22 cellular contexts compared by ENCODE assay signal in genomic region chr1:25110480-25110879, GRCh38.
"Had no signal": no experiment of that assay in that cellular context is flagged by ENCODE, and none has a peak within 500 bp of the region (broad histone marks: within the 10 kb centered on the region; RNA-seq: fewer than 3 reads in every experiment).

No MANE protein-coding gene starts in this region.

- FAIRE-seq: islet of Langerhans, pancreas, small intestine, urothelium cell line had no signal

- H3K27me3 ChIP-seq: pancreas, thyroid gland had no signal

- DNase-seq: cortex of kidney; dorsolateral prefrontal cortex; effector CD8-positive, alpha-beta T cell; foreskin melanocyte; heart left ventricle; hippocampal formation; kidney glomerular epithelial cell; mucosa of descending colon; natural killer cell; nucleus accumbens; pancreas; right cardiac atrium; small intestine; stimulated activated CD4-positive, alpha-beta T cell treated with anti-CD3 and anti-CD28 coated beads, Interleukin-12 subunit alpha, Interleukin-12 subunit beta, amount 100 ng/mL, for 4 hours; stimulated activated naive CD8-positive, alpha-beta T cell treated with anti-CD3 and anti-CD28 coated beads, Interleukin-15, Interleukin-2, amounts not matched to agents 100 U/mL and 50 U/mL, for 24 hours; thyroid gland had no signal

- H3K4me1 ChIP-seq: heart left ventricle, pancreas, suprapubic skin, thyroid gland had no signal

- H3K27ac ChIP-seq: dorsolateral prefrontal cortex, pancreas, suprapubic skin, thyroid gland had no signal

- H3K4me3 ChIP-seq: dorsolateral prefrontal cortex, heart left ventricle, mucosa of descending colon, pancreas, suprapubic skin, thyroid gland had no signal

- H3K27ac Mint-ChIP-seq: progenitor cell of endocrine pancreas, type B pancreatic cell had no signal

- H3K4me3 Mint-ChIP-seq: natural killer cell, neural crest cell, type B pancreatic cell had no signal

- H3K36me3 ChIP-seq: heart left ventricle, pancreas, suprapubic skin, thyroid gland had no signal

- ATAC-seq: heart left ventricle; mucosa of descending colon; pancreas; right cardiac atrium; stimulated activated naive CD8-positive, alpha-beta T cell treated with anti-CD3 and anti-CD28 coated beads, Interleukin-15, Interleukin-2, amounts not matched to agents 100 U/mL and 50 U/mL, for 24 hours had no signal

- H3K36me3 Mint-ChIP-seq: type B pancreatic cell had no signal

- H3K9me3 ChIP-seq: pancreas, thyroid gland had no signal
